ENCODE assay signal across 12 cellular contexts in genomic region chr14:105014631-105015030, GRCh38. TPM values are rescaled to one million over a fixed set of nuclear protein-coding genes. Genes with fewer than 3 reads are reported as not detected.
A peak's percentile ranks its signal among the peaks of the same experiment; 100 is the strongest.
DNase-seq lines count a peak whose midpoint lies in the region; TF ChIP-seq lines count a peak whose summit lies in the region.
"Had no signal": no experiment of that assay in that cellular context is flagged by ENCODE, and none has a peak within 500 bp of the region (broad histone marks: within the 10 kb centered on the region; RNA-seq: fewer than 3 reads in every experiment).

No MANE protein-coding gene starts in this region.

- no peak overlapping the region for H3K18ac ChIP-seq in mesenchymal stem cell (ENCODE audit: low read depth in 1 of 2, low read length in 2 of 2)

- H3K4me1 ChIP-seq in BLaER1 treated with 17β-estradiol and CSF1 and Interleukin-3, amounts not matched to agents 10 nM and 100 nM, result peaks cover 70 to 80% (median 75%) of the 10 kb centered on the region in 10 experiments
- H3K4me1 ChIP-seq in DOHH2 (ENCODE audit: control insufficient read depth, low read length) (peaks cover 60% of the 10 kb centered on the region), mesenchymal stem cell (ENCODE audit: control insufficient read depth, insufficient read depth, low read depth, low read length) (peaks cover 47% of the 10 kb centered on the region)

- H2BK15ac ChIP-seq in mesenchymal stem cell (ENCODE audit: low read depth, poor library complexity, severe bottlenecking), result peak overlapping the region; percentile 21

- no peak overlapping the region for H3K14ac ChIP-seq in mesenchymal stem cell (ENCODE audit: low read length in 2 of 2)

- peak overlapping the region in 7 of 11 experiments; percentile 0 to 37 (median 21); a peak in 6 of 22 replicates for H3K27ac ChIP-seq in BLaER1 treated with 17β-estradiol and CSF1 and Interleukin-3, amounts not matched to agents 10 nM and 100 nM
- H3K27ac ChIP-seq in DOHH2 (ENCODE audit: low read depth, low read length), result no peak overlapping the region
- H3K27ac ChIP-seq in SU-DHL-6 (ENCODE audit: low read depth, low read length), result peak overlapping the region; percentile 50
- no peak overlapping the region for H3K27ac ChIP-seq in mesenchymal stem cell (ENCODE audit: low read length, poor library complexity, severe bottlenecking)
- no peak overlapping the region for H3K27ac ChIP-seq in substantia nigra (ENCODE audit: low read depth, low read length, poor library complexity, severe bottlenecking)

- peak overlapping the region; percentile 76 to 98 (median 92) for H3K4me2 ChIP-seq in BLaER1 treated with 17β-estradiol and CSF1 and Interleukin-3, amounts not matched to agents 10 nM and 100 nM
- H3K4me2 ChIP-seq in DOHH2 (ENCODE audit: low read length) (peak overlapping the region; percentile 7; the same call in 1 of the 2 replicates), SU-DHL-6 (ENCODE audit: low read depth, low read length, poor library complexity, severe bottlenecking) (peak overlapping the region; percentile 90), mesenchymal stem cell (ENCODE audit: low read length, poor library complexity, severe bottlenecking) (no peak overlapping the region)

- H3K9ac ChIP-seq in BLaER1 treated with 17β-estradiol and CSF1 and Interleukin-3, amounts not matched to agents 10 nM and 100 nM, result peak overlapping the region in 10 of 11 experiments; percentile 13 to 53 (median 42); a peak in 12 of 22 replicates
- H3K9ac ChIP-seq in SU-DHL-6 (ENCODE audit: low read length) (peak overlapping the region; percentile 100), mesenchymal stem cell (ENCODE audit: low read length) (peak overlapping the region; percentile 52)

- H3K9me3 ChIP-seq in BLaER1 treated with 17β-estradiol and CSF1 and Interleukin-3, amounts not matched to agents 10 nM and 100 nM (replicated peaks in 1 of 11), result no peaks in the 10 kb centered on the region
- H3K9me3 ChIP-seq in DOHH2 (ENCODE audit: control insufficient read depth, insufficient read depth, low read length) (no peaks in the 10 kb centered on the region), SU-DHL-6 (ENCODE audit: insufficient read depth, low read length) (no peaks in the 10 kb centered on the region), mesenchymal stem cell (ENCODE audit: control insufficient read depth, low read length) (no peaks in the 10 kb centered on the region)

- TF ChIP-seq CTCF in DOHH2 (IDR thresholded peaks at IDR 0.05; ENCODE audit: low read depth, low read length, poor library complexity, severe bottlenecking), result no peak
- no peak for TF ChIP-seq CTCF in SU-DHL-6 (IDR thresholded peaks at IDR 0.05; ENCODE audit: insufficient read depth, low read length, poor library complexity, severe bottlenecking)
- no peak for TF ChIP-seq CTCF in GM13977 (IDR thresholded peaks at IDR 0.05; ENCODE audit: extremely low read depth, insufficient read depth, missing control alignments)

- H3K4ac ChIP-seq in mesenchymal stem cell (ENCODE audit: low read depth in 1 of 2, low read length in 2 of 2), result peak overlapping the region in 1 of 2 experiments; percentile 51

- no peak overlapping the region for H4K91ac ChIP-seq in mesenchymal stem cell (ENCODE audit: low read length)

- WGBS in mesenchymal stem cell, result 85% methylated on average over 4 of the region's 4 CpGs

- peaks cover 67 to 100% (median 100%) of the 10 kb centered on the region in 11 experiments; a peak in 21 of 22 replicates for H4K20me1 ChIP-seq in BLaER1 treated with 17β-estradiol and CSF1 and Interleukin-3, amounts not matched to agents 10 nM and 100 nM
- H4K20me1 ChIP-seq in DOHH2 (ENCODE audit: control insufficient read depth, insufficient read depth, low read depth, low read length), result peaks cover 77% of the 10 kb centered on the region
- H4K20me1 ChIP-seq in SU-DHL-6 (ENCODE audit: low read depth, low read length), result peaks cover 55% of the 10 kb centered on the region

- H3K9me2 ChIP-seq in DOHH2 (replicated peaks; ENCODE audit: control insufficient read depth, low read length), result no peaks in the 10 kb centered on the region
- H3K9me2 ChIP-seq in SU-DHL-6 (replicated peaks; ENCODE audit: insufficient read depth, low read length), result no peaks in the 10 kb centered on the region

- no peak overlapping the region for H2BK12ac ChIP-seq in mesenchymal stem cell (ENCODE audit: low read length in 2 of 2)

- in situ Hi-C loops in GM13977 (cut with MboI; ENCODE audit: low pct_unique_long_range_greater_than_20kb, low sequenced_read_pairs, unreplicated experiment), result no loop called here

- DNase-seq in mesenchymal stem cell, result no peak
- no peak for DNase-seq in GM13977 (ENCODE audit: low spot score)
- DNase-seq in NOMO-1 treated with DMSO at 0.1 percent for 48 hours (lab: John Stamatoyannopoulos, UW; ENCODE audit: unreplicated experiment), result no peak
- DNase-seq in substantia nigra (lab: John Stamatoyannopoulos, UW), result no peak
- DNase-seq in DMS53 (lab: John Stamatoyannopoulos, UW), result no peak
- DNase-seq: activated CD4-positive, CD25-positive, alpha-beta regulatory T cell treated with anti-CD3 and anti-CD28 coated beads, Interleukin-2, amount 50 U/mL, for 72 hours; activated gamma-delta T cell treated with Interleukin-2 at 50 U/mL for 16 hours; NCI-H446; SIG-M5 had no signal

- no peaks in the 10 kb centered on the region for H3F3A ChIP-seq in DOHH2 (ENCODE audit: control insufficient read depth, insufficient read depth)
- H3F3A ChIP-seq in SU-DHL-6 (ENCODE audit: insufficient read depth), result peaks cover 18% of the 10 kb centered on the region

- no peak overlapping the region for H2BK5ac ChIP-seq in mesenchymal stem cell (ENCODE audit: low read depth, low read length, poor library complexity, severe bottlenecking)

- no peak overlapping the region for H2AK5ac ChIP-seq in mesenchymal stem cell (ENCODE audit: low read length, severe bottlenecking)

- no peak overlapping the region for H2BK120ac ChIP-seq in mesenchymal stem cell (ENCODE audit: low read depth, low read length)

- H3K23ac ChIP-seq in mesenchymal stem cell (ENCODE audit: low read length in 2 of 2), result no peak overlapping the region

- H3K79me1 ChIP-seq in mesenchymal stem cell (replicated peaks; ENCODE audit: low read length, poor library complexity, severe bottlenecking), result peaks cover 2% of the 10 kb centered on the region

- H2AFZ ChIP-seq in SU-DHL-6 (ENCODE audit: low read depth, low read length, severe bottlenecking) (no peak overlapping the region), mesenchymal stem cell (ENCODE audit: low read depth, low read length) (no peak overlapping the region)

- H3K4me3 ChIP-seq in BLaER1 treated with 17β-estradiol and CSF1 and Interleukin-3, amounts not matched to agents 10 nM and 100 nM, result no peak overlapping the region; a peak in 3 of 20 replicates
- H3K4me3 ChIP-seq in DOHH2 (ENCODE audit: low read length) (no peak overlapping the region), SU-DHL-6 (ENCODE audit: insufficient read depth, low read length, poor library complexity, severe bottlenecking) (peak overlapping the region; percentile 37), mesenchymal stem cell (ENCODE audit: insufficient read depth in 1 of 2, low read depth in 1 of 2, low read length in 2 of 2) (no peak overlapping the region)

- peaks cover 100% of the 10 kb centered on the region for H3K79me2 ChIP-seq in DOHH2 (ENCODE audit: control insufficient read depth, low read length)
- H3K79me2 ChIP-seq in SU-DHL-6 (ENCODE audit: insufficient read depth, low read length), result peaks cover 100% of the 10 kb centered on the region

- H3K36me3 ChIP-seq in BLaER1 treated with 17β-estradiol and CSF1 and Interleukin-3, amounts not matched to agents 10 nM and 100 nM, result peaks cover 23 to 92% (median 73%) of the 10 kb centered on the region in 11 experiments
- H3K36me3 ChIP-seq in DOHH2 (ENCODE audit: control insufficient read depth, low read length) (peaks cover 99% of the 10 kb centered on the region), SU-DHL-6 (ENCODE audit: low read length) (peaks cover 7% of the 10 kb centered on the region), mesenchymal stem cell (ENCODE audit: control insufficient read depth in 1 of 2, insufficient read depth in 2 of 2, low read depth in 1 of 2, low read length in 2 of 2) (peaks cover 20 to 24% of the 10 kb centered on the region in 2 experiments)

- H3K27me3 ChIP-seq in BLaER1 treated with 17β-estradiol and CSF1 and Interleukin-3, amounts not matched to agents 10 nM and 100 nM, result no peaks in the 10 kb centered on the region
- no peaks in the 10 kb centered on the region for H3K27me3 ChIP-seq in DOHH2 (ENCODE audit: control insufficient read depth, low read length)
- no peaks in the 10 kb centered on the region for H3K27me3 ChIP-seq in SU-DHL-6 (ENCODE audit: low read length)
- no peaks in the 10 kb centered on the region for H3K27me3 ChIP-seq in mesenchymal stem cell (ENCODE audit: control insufficient read depth in 1 of 2, insufficient read depth in 1 of 2, low read length in 2 of 2)

- peak overlapping the region; percentile 45 for H4K8ac ChIP-seq in mesenchymal stem cell (ENCODE audit: low read length)

RNA-seq across cellular contexts. Expression of gene CDCA4, which starts 6.3 kb away (rescaled TPM):
- 8.8 TPM for polyA plus RNA-seq in mesenchymal stem cell (2013, experiment 1 of 2)
- 8.9 TPM for polyA plus RNA-seq in mesenchymal stem cell (2013, experiment 2 of 2)

RNA-seq across cellular contexts. Expression of gene CLBA1, which starts 29.0 kb away (rescaled TPM):
- polyA plus RNA-seq in mesenchymal stem cell (2013, experiment 1 of 2), result 5.1 TPM
- 5.4 TPM for polyA plus RNA-seq in mesenchymal stem cell (2013, experiment 2 of 2)

RNA-seq across cellular contexts. Expression of gene AHNAK2, which starts 36.5 kb away (rescaled TPM):
- 21.6 TPM for polyA plus RNA-seq in mesenchymal stem cell (2013, experiment 1 of 2)
- 19.4 TPM for polyA plus RNA-seq in mesenchymal stem cell (2013, experiment 2 of 2)

RNA-seq across cellular contexts. Expression of gene GPR132, which starts 50.6 kb away (rescaled TPM):
- polyA plus RNA-seq in mesenchymal stem cell (2013, experiment 1 of 2), result 0.03 TPM
- polyA plus RNA-seq in mesenchymal stem cell (2013, experiment 2 of 2), result 0.01 TPM

Comparison
In these comparisons a context has a peak if more than half of its experiments do, and no peak if none do; other contexts are left out.
1. H3K27ac ChIP-seq: peak in BLaER1 treated with 17β-estradiol and CSF1 and Interleukin-3, amounts not matched to agents 10 nM and 100 nM (7 of 11) and SU-DHL-6 (single experiment); none in DOHH2 (single experiment), mesenchymal stem cell (single experiment) and substantia nigra (single experiment).
2. H3K9ac ChIP-seq: peak in every context shown above with its lines; median percentile 100 in SU-DHL-6; 52 in mesenchymal stem cell; 42 in BLaER1 treated with 17β-estradiol and CSF1 and Interleukin-3, amounts not matched to agents 10 nM and 100 nM.